Comparison of ENCODE assay signal across 1 cellular context in genomic region chr6:111483736-111484654, GRCh38.
TF ChIP-seq lines count a peak whose summit lies in the region.

No MANE protein-coding gene starts in this region.

TF ChIP-seq in HEK293, 187 proteins besides CTCF, POLR2A, EP300 and RAD21 (continued from another document and continues in another):
- TF ChIP-seq ZBTB21 (tag by site-specific recombination; IDR thresholded peaks at IDR 0.05) (no peak), ZNF561 (tag by site-specific recombination; IDR thresholded peaks at IDR 0.05; ENCODE audit: borderline replicate concordance) (peak; percentile 68; the same call in 1 of the 2 replicates), ZNF391 (tag by site-specific recombination; IDR thresholded peaks at IDR 0.05; ENCODE audit: borderline replicate concordance, low read depth) (0 out of 2 replicates have a peak, but pooled peaks have one; percentile 77), ZNF610 (tag by site-specific recombination; IDR thresholded peaks at IDR 0.05; ENCODE audit: borderline replicate concordance) (peak; percentile 79; the same call in 1 of the 2 replicates), ZNF473 (tag by site-specific recombination; IDR thresholded peaks at IDR 0.05) (no peak), ZNF239 (tag by site-specific recombination; IDR thresholded peaks at IDR 0.05) (peak; percentile 17; the same call in 1 of the 2 replicates), ZNF571 (tag by site-specific recombination; IDR thresholded peaks at IDR 0.05) (no peak), ZNF623 (tag by site-specific recombination; IDR thresholded peaks at IDR 0.05) (0 out of 2 replicates have a peak, but pooled peaks have one; percentile 29), ZNF521 (tag by site-specific recombination; IDR thresholded peaks at IDR 0.05) (no peak), ZNF366 (tag by site-specific recombination; conservative IDR thresholded peaks at IDR 0.05) (peak; percentile 96), ZBTB44 (tag by site-specific recombination; IDR thresholded peaks at IDR 0.05) (no peak; the same call in 1 of the 2 replicates), ZBTB11 (tag by site-specific recombination; conservative IDR thresholded peaks at IDR 0.05; ENCODE audit: low read depth) (no peak), ZNF175 (tag by site-specific recombination; IDR thresholded peaks at IDR 0.05) (no peak), OVOL3 (tag by site-specific recombination; IDR thresholded peaks at IDR 0.05) (peak; percentile 42; the same call in 1 of the 2 replicates), ZNF558 (tag by site-specific recombination; IDR thresholded peaks at IDR 0.05) (0 out of 2 replicates have a peak, but pooled peaks have one; percentile 24), REPIN1 (tag by site-specific recombination; IDR thresholded peaks at IDR 0.05; ENCODE audit: low read depth) (no peak), ZNF354C (tag by site-specific recombination; IDR thresholded peaks at IDR 0.05; ENCODE audit: borderline replicate concordance, low read depth) (no peak), PBX3 (CRISPR knock-in tag; IDR thresholded peaks at IDR 0.05) (no peak), PRDM1 (tag by site-specific recombination; IDR thresholded peaks at IDR 0.05) (peak; percentile 91), GLI4 (tag by site-specific recombination; IDR thresholded peaks at IDR 0.05) (peak; percentile 45; the same call in 1 of the 2 replicates), ZNF777 (tag by site-specific recombination; IDR thresholded peaks at IDR 0.05; ENCODE audit: borderline replicate concordance) (0 out of 2 replicates have a peak, but pooled peaks have one; percentile 11), ZNF580 (tag by site-specific recombination; IDR thresholded peaks at IDR 0.05) (peak; percentile 64; the same call in 1 of the 2 replicates), GLIS1 (tag by site-specific recombination; IDR thresholded peaks at IDR 0.05) (no peak; the same call in 1 of the 2 replicates), ZNF274 (IDR thresholded peaks at IDR 0.05; ENCODE audit: low read length) (no peak), ZNF274 (tag by site-specific recombination; IDR thresholded peaks at IDR 0.05; ENCODE audit: borderline replicate concordance) (no peak), KLF1 (tag by site-specific recombination; IDR thresholded peaks at IDR 0.05) (peak; percentile 87), ZFP69B (tag by site-specific recombination; IDR thresholded peaks at IDR 0.05) (peak; percentile 62), KLF8 (tag by site-specific recombination; IDR thresholded peaks at IDR 0.05) (peak; percentile 53), ZNF629 (tag by site-specific recombination; IDR thresholded peaks at IDR 0.05) (peak; percentile 84), ZNF701 (tag by site-specific recombination; IDR thresholded peaks at IDR 0.05) (no peak), KLF9 (tag by site-specific recombination; IDR thresholded peaks at IDR 0.05; ENCODE audit: low read depth) (peak; percentile 43), ZSCAN30 (tag by site-specific recombination; IDR thresholded peaks at IDR 0.05) (peak; percentile 83), ZNF132 (tag by site-specific recombination; IDR thresholded peaks at IDR 0.05; ENCODE audit: borderline replicate concordance) (no peak), GLI2 (tag by site-specific recombination; IDR thresholded peaks at IDR 0.05; ENCODE audit: borderline replicate concordance, low read depth) (no peak), MYNN (tag by site-specific recombination; IDR thresholded peaks at IDR 0.05; ENCODE audit: borderline replicate concordance) (no peak), ZNF548 (tag by site-specific recombination; IDR thresholded peaks at IDR 0.05) (no peak), ZBTB48 (tag by site-specific recombination; IDR thresholded peaks at IDR 0.05) (no peak), ZNF658 (tag by site-specific recombination; IDR thresholded peaks at IDR 0.05) (no peak), ZNF18 (tag by site-specific recombination; IDR thresholded peaks at IDR 0.05) (no peak), ZNF311 (tag by site-specific recombination; IDR thresholded peaks at IDR 0.05; ENCODE audit: borderline replicate concordance) (no peak), BCL6B (tag by site-specific recombination; IDR thresholded peaks at IDR 0.05) (no peak), ZNF792 (tag by site-specific recombination; IDR thresholded peaks at IDR 0.05) (peak; percentile 22; the same call in 1 of the 2 replicates), ZFP37 (tag by site-specific recombination; IDR thresholded peaks at IDR 0.05) (no peak), ZNF146 (tag by site-specific recombination; IDR thresholded peaks at IDR 0.05) (no peak), ZNF776 (tag by site-specific recombination; IDR thresholded peaks at IDR 0.05; ENCODE audit: borderline replicate concordance) (no peak), ZBTB20 (tag by site-specific recombination; IDR thresholded peaks at IDR 0.05) (peak; percentile 95), KLF10 (tag by site-specific recombination; IDR thresholded peaks at IDR 0.05) (peak; percentile 77), MZF1 (tag by site-specific recombination; IDR thresholded peaks at IDR 0.05; ENCODE audit: borderline replicate concordance) (peak; percentile 63; the same call in 1 of the 2 replicates), ZNF26 (tag by site-specific recombination; IDR thresholded peaks at IDR 0.05) (no peak), ZNF174 (tag by site-specific recombination; IDR thresholded peaks at IDR 0.05) (no peak), RBAK (tag by site-specific recombination; IDR thresholded peaks at IDR 0.05) (no peak), ZBTB7A (tag by site-specific recombination; IDR thresholded peaks at IDR 0.05; ENCODE audit: low read depth) (peak; percentile 92), ZNF501 (tag by site-specific recombination; IDR thresholded peaks at IDR 0.05) (peak; percentile 67; the same call in 1 of the 2 replicates), ZNF785 (tag by site-specific recombination; IDR thresholded peaks at IDR 0.05) (peak; percentile 77; the same call in 1 of the 2 replicates), ZNF133 (tag by site-specific recombination; IDR thresholded peaks at IDR 0.05) (no peak), ZNF514 (tag by site-specific recombination; IDR thresholded peaks at IDR 0.05) (no peak), IKZF3 (tag by site-specific recombination; IDR thresholded peaks at IDR 0.05) (peak; percentile 97), REST (tag by site-specific recombination; IDR thresholded peaks at IDR 0.05) (no peak)
